Comparison of ENCODE assay signal across 15 cellular contexts in the genomic region with DNA sequence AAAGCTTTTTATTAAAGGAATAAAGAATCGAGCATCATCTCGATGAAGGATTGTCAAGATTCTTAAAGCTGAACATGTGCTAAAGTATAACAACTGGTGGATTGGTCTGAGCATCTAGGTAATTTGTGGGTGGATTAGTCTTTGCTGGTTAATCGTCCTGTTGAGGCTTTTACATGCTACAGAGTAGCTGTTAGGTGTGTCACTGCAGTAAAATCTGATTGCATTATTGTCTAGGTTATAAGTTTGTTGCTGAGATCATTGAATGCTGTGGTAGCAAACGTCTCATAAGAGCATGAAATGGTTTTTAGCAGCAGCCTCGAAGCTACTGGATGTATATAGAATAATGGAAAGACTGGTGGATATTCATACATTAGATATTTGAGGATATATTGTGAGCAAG. TPM values are rescaled to one million over a fixed set of nuclear protein-coding genes. Genes with fewer than 3 reads are reported as not detected.
"Had no signal": no experiment of that assay in that cellular context is flagged by ENCODE, and none has a peak within 500 bp of the region (broad histone marks: within the 10 kb centered on the region; RNA-seq: fewer than 3 reads in every experiment).

No MANE protein-coding gene starts in this region.

- H3K27ac ChIP-seq: body of pancreas, pancreas, thyroid gland, vagina had no signal

- DNase-seq: activated CD4-positive, alpha-beta memory T cell treated with anti-CD3 and anti-CD28 coated beads for 36 hours; activated naive CD4-positive, alpha-beta T cell treated with anti-CD3 and anti-CD28 coated beads for 36 hours; amniotic stem cell; body of pancreas; cerebellar nuclear complex; mammary epithelial cell; pancreas; thyroid gland had no signal

- H3K27ac Mint-ChIP-seq: activated CD4-positive, alpha-beta memory T cell treated with anti-CD3 and anti-CD28 coated beads for 36 hours; activated naive CD4-positive, alpha-beta T cell treated with anti-CD3 and anti-CD28 coated beads for 36 hours; activated T-helper 1 cell treated with anti-CD3 and anti-CD28 coated beads, Interleukin-12 subunit alpha, Interleukin-12 subunit beta, Interleukin-2, Interleukin-4 antibody, amounts not matched to agents 30 ng/mL and 10 ng/mL and 1 ng/mL, durations not matched to agents 14 hours and 24 hours and 36 hours had no signal

- H3K9me3 Mint-ChIP-seq: activated CD4-positive, alpha-beta memory T cell treated with anti-CD3 and anti-CD28 coated beads for 36 hours; activated naive CD4-positive, alpha-beta T cell treated with anti-CD3 and anti-CD28 coated beads for 36 hours; activated T-helper 1 cell treated with anti-CD3 and anti-CD28 coated beads, Interleukin-12 subunit alpha, Interleukin-12 subunit beta, Interleukin-2, Interleukin-4 antibody, amounts not matched to agents 30 ng/mL and 10 ng/mL and 1 ng/mL, durations not matched to agents 14 hours and 24 hours and 36 hours had no signal

- H3K4me3 Mint-ChIP-seq: activated CD4-positive, alpha-beta memory T cell treated with anti-CD3 and anti-CD28 coated beads for 36 hours; activated naive CD4-positive, alpha-beta T cell treated with anti-CD3 and anti-CD28 coated beads for 36 hours; activated T-helper 1 cell treated with anti-CD3 and anti-CD28 coated beads, Interleukin-12 subunit alpha, Interleukin-12 subunit beta, Interleukin-2, Interleukin-4 antibody, amounts not matched to agents 30 ng/mL and 10 ng/mL and 1 ng/mL, durations not matched to agents 14 hours and 24 hours and 36 hours had no signal

- H3K4me3 ChIP-seq: body of pancreas, pancreas, thyroid gland, vagina had no signal

- H3K27me3 ChIP-seq: body of pancreas, pancreas, thyroid gland, vagina had no signal

- H3K9me3 ChIP-seq: body of pancreas, pancreas, thyroid gland, vagina had no signal

- ATAC-seq: body of pancreas, pancreas had no signal

- H3K27me3 Mint-ChIP-seq: activated CD4-positive, alpha-beta memory T cell treated with anti-CD3 and anti-CD28 coated beads for 36 hours had no signal

RNA-seq across cellular contexts. Expression of a gene that starts 55.6 kb away (rescaled TPM):
- total RNA-seq: activated CD4-positive, alpha-beta memory T cell treated with anti-CD3 and anti-CD28 coated beads for 36 hours; activated naive CD4-positive, alpha-beta T cell treated with anti-CD3 and anti-CD28 coated beads for 36 hours; activated T-helper 1 cell treated with anti-CD3 and anti-CD28 coated beads, Interleukin-12 subunit alpha, Interleukin-12 subunit beta, Interleukin-2, Interleukin-4 antibody, amounts not matched to agents 30 ng/mL and 10 ng/mL and 1 ng/mL, durations not matched to agents 14 hours and 24 hours and 36 hours; body of pancreas; dermis microvascular lymphatic vessel endothelial cell; mammary epithelial cell; mucosa of gallbladder; renal cortical epithelial cell; T-helper 2 cell treated with Interferon-gamma antibody and Interleukin-4, amounts not matched to agents 100 ng/mL and 5 ng/mL, for 36 hours; thyroid gland; vagina had no signal
- polyA plus RNA-seq: mammary epithelial cell, neural cell, pancreas had no signal
